In the genomic region with DNA sequence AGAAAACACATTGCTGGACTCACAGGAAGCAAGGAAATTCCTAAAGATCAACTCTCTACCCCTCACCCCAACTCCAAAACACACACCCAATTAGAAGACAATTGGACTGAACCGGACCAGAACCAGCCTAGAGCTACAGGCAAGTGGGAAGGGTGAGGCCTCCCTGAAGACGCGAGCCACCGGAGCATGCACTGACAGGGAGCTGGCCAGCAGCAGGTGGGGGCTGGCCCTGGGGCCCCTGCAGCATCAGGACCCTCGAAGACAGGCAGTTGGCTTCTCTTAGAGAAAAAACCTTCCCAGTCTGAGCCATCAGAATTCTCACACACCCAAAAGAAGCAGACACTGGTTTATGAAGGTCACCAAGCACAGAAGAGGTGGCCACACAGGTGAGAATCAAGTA, we compare ENCODE assay signal across 28 cellular contexts.
"Had no signal": no experiment of that assay in that cellular context is flagged by ENCODE, and none has a peak within 500 bp of the region (broad histone marks: within the 10 kb centered on the region; RNA-seq: fewer than 3 reads in every experiment).

No MANE protein-coding gene starts in this region.

- H3K9me3 ChIP-seq: adrenal gland, prostate gland, SK-N-SH, thoracic aorta had no signal

- H3K36me3 ChIP-seq: adrenal gland, esophagus muscularis mucosa, heart left ventricle, left lung, prostate gland, thoracic aorta, WERI-Rb-1 had no signal

- H3K27ac ChIP-seq: adrenal gland, body of pancreas, esophagus muscularis mucosa, foreskin keratinocyte, left lung, prostate gland, thoracic aorta, WERI-Rb-1 had no signal

- H3K4me3 ChIP-seq: adrenal gland, body of pancreas, esophagus muscularis mucosa, heart left ventricle, left lung, prostate gland, smooth muscle cell, thoracic aorta had no signal

- H3K27me3 ChIP-seq: adrenal gland, body of pancreas, esophagus muscularis mucosa, foreskin keratinocyte, heart left ventricle, left lung had no signal

- ATAC-seq: activated CD4-positive, CD25-positive, alpha-beta regulatory T cell treated with anti-CD3 and anti-CD28 coated beads, Interleukin-2, amount 50 U/mL, for 24 hours; activated T-cell treated with anti-CD3 and anti-CD28 coated beads, Interleukin-2, amount 50 U/mL, for 72 hours; body of pancreas; foreskin keratinocyte; heart left ventricle; left lung; T-helper 17 cell had no signal

- H3K4me1 ChIP-seq: adrenal gland, body of pancreas, esophagus muscularis mucosa, foreskin keratinocyte, heart left ventricle, left lung, prostate gland had no signal

- DNase-seq: activated CD4-positive, alpha-beta memory T cell treated with anti-CD3 and anti-CD28 coated beads for 36 hours; activated CD4-positive, alpha-beta T cell treated with anti-CD3 and anti-CD28 coated beads, Interleukin-2, amount 10 ng/mL, durations not matched to agents 24 days and 14 days; activated naive CD4-positive, alpha-beta T cell treated with anti-CD3 and anti-CD28 coated beads for 36 hours; activated naive CD8-positive, alpha-beta T cell treated with anti-CD3 and anti-CD28 coated beads for 36 hours; activated T-cell treated with anti-CD3 and anti-CD28 coated beads for 4 hours; activated T-cell treated with anti-CD3 and anti-CD28 coated beads, Interleukin-2, amount 50 U/mL, for 72 hours; aorta; cortex of kidney; foreskin keratinocyte; heart left ventricle; hypothalamus; immature natural killer cell; left lung; retina; SK-N-SH; stimulated activated CD4-positive, alpha-beta T cell treated with anti-CD3 and anti-CD28 coated beads, Interleukin-2, amount 100 ng/mL, for 24 hours; stimulated activated naive CD4-positive, alpha-beta T cell; T-helper 17 cell; T1000; trophoblast cell; WERI-Rb-1 had no signal
